In genomic region chr1:9675393-9675792, GRCh38 we compare ENCODE assay signal across 22 cellular contexts.
"Had no signal": no experiment of that assay in that cellular context is flagged by ENCODE, and none has a peak within 500 bp of the region (broad histone marks: within the 10 kb centered on the region; RNA-seq: fewer than 3 reads in every experiment).

No MANE protein-coding gene starts in this region.

- H3K4me3 Mint-ChIP-seq: dendritic cell treated with granulocyte-macrophage colony-stimulating factor and Interleukin-4, amounts not matched to agents 40 ng/mL and 50 ng/mL, for 4 days; endodermal cell; stimulated activated naive CD8-positive, alpha-beta T cell treated with anti-CD3 and anti-CD28 coated beads, Interleukin-15, Interleukin-2, amounts not matched to agents 100 ng/mL and 50 ng/mL, for 24 hours had no signal

- H3K9me3 Mint-ChIP-seq: dendritic cell treated with granulocyte-macrophage colony-stimulating factor and Interleukin-4, amounts not matched to agents 40 ng/mL and 50 ng/mL, for 4 days; endodermal cell; natural killer cell; stimulated activated naive CD8-positive, alpha-beta T cell treated with anti-CD3 and anti-CD28 coated beads, Interleukin-15, Interleukin-2, amounts not matched to agents 100 ng/mL and 50 ng/mL, for 24 hours had no signal

- H3K9me3 ChIP-seq: gastroesophageal sphincter, heart left ventricle, left lung, ovary, psoas muscle, spleen, thoracic aorta, tibial nerve, upper lobe of left lung had no signal

- H3K36me3 Mint-ChIP-seq: natural killer cell had no signal

- H3K27me3 Mint-ChIP-seq: dendritic cell treated with granulocyte-macrophage colony-stimulating factor and Interleukin-4, amounts not matched to agents 40 ng/mL and 50 ng/mL, for 4 days; stimulated activated naive B cell treated with anti-CD40 and anti-IgM and Interleukin-4, amounts not matched to agents 10 μg/mL and 1 μg/mL and 100 μg/mL, for 72 hours; stimulated activated naive CD8-positive, alpha-beta T cell treated with anti-CD3 and anti-CD28 coated beads, Interleukin-15, Interleukin-2, amounts not matched to agents 100 ng/mL and 50 ng/mL, for 24 hours had no signal

- DNase-seq: effector CD8-positive, alpha-beta T cell; endodermal cell; foreskin fibroblast; kidney; left lung; natural killer cell; occipital lobe; ovary; posterior cingulate gyrus; psoas muscle; right cardiac atrium; spleen; stimulated activated CD4-positive, alpha-beta T cell treated with anti-CD3 and anti-CD28 coated beads, Interleukin-4, amount 100 ng/mL, for 4 hours; stimulated activated naive B cell treated with anti-CD40 and anti-IgM and Interleukin-4, amounts not matched to agents 10 μg/mL and 1 μg/mL and 100 μg/mL, for 72 hours; upper lobe of left lung had no signal

- ATAC-seq: esophagus mucosa; gastroesophageal sphincter; heart left ventricle; left lung; natural killer cell; psoas muscle; right cardiac atrium; stimulated activated naive B cell treated with anti-CD40 and anti-IgM and Interleukin-4, amounts not matched to agents 10 μg/mL and 1 μg/mL and 100 μg/mL, for 72 hours had no signal

- H3K27ac Mint-ChIP-seq: endodermal cell had no signal
